Comparison of ENCODE assay signal across 8 cellular contexts in the genomic region with DNA sequence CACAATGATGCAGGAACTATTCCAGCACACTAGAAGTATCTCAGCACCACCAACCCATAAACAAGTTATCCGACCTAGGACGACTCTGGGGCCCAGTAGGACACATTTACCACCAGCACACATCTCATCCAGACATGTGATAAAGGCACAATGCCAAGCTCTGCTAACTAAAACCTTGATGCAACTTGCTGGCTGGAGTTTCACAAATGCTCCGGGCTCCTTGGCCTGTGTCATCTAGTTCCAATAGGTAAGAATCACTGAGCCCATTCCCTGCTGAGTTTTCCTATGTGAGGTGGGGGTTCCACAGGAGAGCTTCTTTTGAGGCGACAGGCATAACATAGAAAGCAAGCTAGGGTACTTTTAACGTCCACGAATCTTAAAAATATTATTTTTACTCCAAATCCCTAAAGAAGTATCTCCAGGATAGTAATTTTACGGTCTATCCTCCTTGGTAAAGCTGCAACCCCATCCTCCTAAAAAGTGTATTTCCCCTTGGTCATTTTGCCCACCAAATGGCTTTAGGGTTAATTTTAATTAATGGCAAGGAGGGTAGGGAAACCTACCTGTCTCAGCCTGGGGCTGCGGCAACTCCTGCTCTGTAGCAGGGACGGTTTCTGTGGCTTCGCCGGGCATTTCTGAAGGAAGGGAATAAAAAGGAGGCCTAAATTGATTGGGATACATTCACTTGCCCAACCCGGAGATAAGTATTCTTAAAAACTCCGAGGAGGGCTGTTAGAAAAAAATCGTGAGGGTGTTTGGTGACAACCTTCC. TPM values are rescaled to one million over a fixed set of nuclear protein-coding genes. Genes with fewer than 3 reads are reported as not detected.
DNase-seq lines count a peak whose midpoint lies in the region; ATAC-seq and TF ChIP-seq lines count a peak whose summit lies in the region.

No MANE protein-coding gene starts in this region.

- peak overlapping the region; percentile 98 for H3K9ac ChIP-seq in Karpas-422 (ENCODE audit: low read length)

- DNase-seq in CD8-positive, alpha-beta T cell: peak in 2 of 7 experiments; percentile 8 to 21
- DNase-seq in Karpas-422 (no peak), left cardiac atrium (peak; percentile 53), pons (ENCODE audit: low spot score) (peak; percentile 75), KBM-7 (no peak), NCI-H510A treated with DMSO at 0.1 percent for 48 hours (lab: John Stamatoyannopoulos, UW) (no peak)
- DNase-seq in activated naive CD8-positive, alpha-beta T cell treated with anti-CD3 and anti-CD28 coated beads, Interleukin-2, amount 50 U/mL, for 24 hours: no peak

- peak overlapping the region; percentile 88 for H3K4me3 ChIP-seq in CD8-positive, alpha-beta T cell (ENCODE audit: low read depth, low read length)
- peak overlapping the region; percentile 93 for H3K4me3 ChIP-seq in Karpas-422 (ENCODE audit: low read length)

- no peaks in the 10 kb centered on the region for H3K27me3 ChIP-seq in CD8-positive, alpha-beta T cell (ENCODE audit: insufficient read depth, low read length)
- no peaks in the 10 kb centered on the region for H3K27me3 ChIP-seq in Karpas-422 (ENCODE audit: low read length)

- peaks cover 55% of the 10 kb centered on the region for H3K4me1 ChIP-seq in CD8-positive, alpha-beta T cell (ENCODE audit: insufficient read depth, low read length)
- peaks cover 59% of the 10 kb centered on the region for H3K4me1 ChIP-seq in Karpas-422 (ENCODE audit: low read length)

- no peaks in the 10 kb centered on the region for H3K27me3 Mint-ChIP-seq in CD8-positive, alpha-beta T cell (ENCODE audit: low read depth)
- no peaks in the 10 kb centered on the region for H3K27me3 Mint-ChIP-seq in activated naive CD8-positive, alpha-beta T cell treated with anti-CD3 and anti-CD28 coated beads, Interleukin-2, amount 50 U/mL, for 24 hours

- H3K27ac ChIP-seq in CD8-positive, alpha-beta T cell (ENCODE audit: low read depth, low read length): peak overlapping the region; percentile 75
- peak overlapping the region; percentile 95 for H3K27ac ChIP-seq in Karpas-422 (ENCODE audit: low read length)

- peak overlapping the region; percentile 96 for H3K27ac Mint-ChIP-seq in CD8-positive, alpha-beta T cell
- H3K27ac Mint-ChIP-seq in activated naive CD8-positive, alpha-beta T cell treated with anti-CD3 and anti-CD28 coated beads, Interleukin-2, amount 50 U/mL, for 24 hours: peak overlapping the region; percentile 99

- CTCF ChIA-PET in CD8-positive, alpha-beta T cell (lab: Charles Lee): interaction anchor here (0.9 kb wide), 1 partner anchor 89 kb away, joined by 3 read pairs; no protein-coding TSS in a partner anchor

- H3K9me3 Mint-ChIP-seq in CD8-positive, alpha-beta T cell: no peaks in the 10 kb centered on the region
- no peaks in the 10 kb centered on the region for H3K9me3 Mint-ChIP-seq in activated naive CD8-positive, alpha-beta T cell treated with anti-CD3 and anti-CD28 coated beads, Interleukin-2, amount 50 U/mL, for 24 hours

- peaks cover 27% of the 10 kb centered on the region for H3K36me3 ChIP-seq in CD8-positive, alpha-beta T cell (ENCODE audit: insufficient read depth, low read length)
- H3K36me3 ChIP-seq in Karpas-422 (ENCODE audit: insufficient read depth, low read length): peaks cover 56% of the 10 kb centered on the region

- in situ Hi-C loops in KBM-7 (cut with MboI; ENCODE audit: low pct_unique_long_range_greater_than_20kb, low sequenced_read_pairs): no loop called here

- H3K9me2 ChIP-seq in Karpas-422 (replicated peaks; ENCODE audit: insufficient read depth, low read length): no peaks in the 10 kb centered on the region

- peak overlapping the region; percentile 77 for H3K4me2 ChIP-seq in Karpas-422 (ENCODE audit: low read depth, low read length, poor library complexity, severe bottlenecking)

- no peak for ATAC-seq in CD8-positive, alpha-beta T cell
- no peak for ATAC-seq in activated naive CD8-positive, alpha-beta T cell treated with anti-CD3 and anti-CD28 coated beads, Interleukin-2, amount 50 U/mL, for 24 hours
- ATAC-seq in left cardiac atrium: peak; percentile 20 to 29
- ATAC-seq in GM21528 (IDR thresholded peaks at IDR 0.05; ENCODE audit: low FRiP score, unreplicated experiment): no peak

- H3K9me3 ChIP-seq in CD8-positive, alpha-beta T cell (ENCODE audit: low read length): no peaks in the 10 kb centered on the region
- H3K9me3 ChIP-seq in Karpas-422 (ENCODE audit: low read length): no peaks in the 10 kb centered on the region

- peak overlapping the region; percentile 99 for H3K4me3 Mint-ChIP-seq in CD8-positive, alpha-beta T cell
- peak overlapping the region; percentile 98 for H3K4me3 Mint-ChIP-seq in activated naive CD8-positive, alpha-beta T cell treated with anti-CD3 and anti-CD28 coated beads, Interleukin-2, amount 50 U/mL, for 24 hours

- peaks cover 60% of the 10 kb centered on the region for H3K79me2 ChIP-seq in Karpas-422 (ENCODE audit: low read length)

- POLR2A ChIA-PET in CD8-positive, alpha-beta T cell (lab: Charles Lee): interaction anchor here (0.6 to 2.0 kb wide), 3 partner anchors 35 to 379 kb away, joined by 3 to 45 read pairs (median 11); a partner anchor contains a TSS

- peaks cover 67% of the 10 kb centered on the region for H3K36me3 Mint-ChIP-seq in CD8-positive, alpha-beta T cell
- H3K36me3 Mint-ChIP-seq in activated naive CD8-positive, alpha-beta T cell treated with anti-CD3 and anti-CD28 coated beads, Interleukin-2, amount 50 U/mL, for 24 hours (ENCODE audit: low read depth): peaks cover 73% of the 10 kb centered on the region

- H3K4me1 Mint-ChIP-seq in CD8-positive, alpha-beta T cell (ENCODE audit: low read depth): peaks cover 62% of the 10 kb centered on the region
- H3K4me1 Mint-ChIP-seq in activated naive CD8-positive, alpha-beta T cell treated with anti-CD3 and anti-CD28 coated beads, Interleukin-2, amount 50 U/mL, for 24 hours: peaks cover 58% of the 10 kb centered on the region

- H4K20me1 ChIP-seq in Karpas-422 (ENCODE audit: insufficient read depth, low read depth, low read length): peaks cover 56% of the 10 kb centered on the region

- no peak overlapping the region for H2AFZ ChIP-seq in Karpas-422 (ENCODE audit: low read length)

- TF ChIP-seq CTCF in CD8-positive, alpha-beta T cell (IDR thresholded peaks at IDR 0.05): no peak

- intact Hi-C loops in CD8-positive, alpha-beta T cell (cut with DNase I, micrococcal nuclease): loop anchor here (2.0 to 10.0 kb wide), 3 partner anchors 87 to 982 kb away; a partner anchor contains a TSS
- intact Hi-C loops in left cardiac atrium (cut with DNase I): loop anchor here in 1 of 2 donors (2.0 to 10.0 kb wide), 2 partner anchors 37 to 79 kb away; a partner anchor contains a TSS

RNA-seq across cellular contexts. Expression of a gene that starts 1.0 kb away (rescaled TPM):
- total RNA-seq in CD8-positive, alpha-beta T cell: 1,000 to 10,000 TPM; 1,373 to 1,407 TPM
- total RNA-seq in Karpas-422 (2014; rRNA removed; shearing (Covaris generic); ENCODE audit: low replicate concordance): 1,908 and 2,309 TPM in 2 replicates
- 100 to 1,000 TPM; 516 to 593 TPM for total RNA-seq in left cardiac atrium

RNA-seq across cellular contexts. Expression of a gene that starts 28.0 kb away (rescaled TPM):
- 1 to 10 TPM; 5.0 to 5.8 TPM for total RNA-seq in CD8-positive, alpha-beta T cell
- total RNA-seq in Karpas-422 (2014; rRNA removed; shearing (Covaris generic); ENCODE audit: low replicate concordance): 10.3 and 26.3 TPM in 2 replicates
- 1 to 10 TPM; 2.7 to 5.6 TPM for total RNA-seq in left cardiac atrium

RNA-seq across cellular contexts. Expression of a gene that starts 36.0 kb away (rescaled TPM):
- total RNA-seq in CD8-positive, alpha-beta T cell: 100 to 1,000 TPM; 148 to 154 TPM
- 49.4 and 126 TPM in 2 replicates for total RNA-seq in Karpas-422 (2014; rRNA removed; shearing (Covaris generic); ENCODE audit: low replicate concordance)
- 100 to 1,000 TPM; 126 to 138 TPM for total RNA-seq in left cardiac atrium

RNA-seq across cellular contexts. Expression of a gene that starts 39.0 kb away (rescaled TPM):
- total RNA-seq in CD8-positive, alpha-beta T cell: under 1 TPM in 1 of 2 experiments, not detected in 1; 0.31 TPM
- 6.4 and 28.5 TPM in 2 replicates for total RNA-seq in Karpas-422 (2014; rRNA removed; shearing (Covaris generic); ENCODE audit: low replicate concordance)
- total RNA-seq in left cardiac atrium: 1 to 10 TPM in 1 of 2 donors, under 1 TPM in 1; 0.84 to 1.4 TPM

Comparison
In these comparisons a context has a peak if more than half of its experiments do, and no peak if none do; other contexts are left out.
1. ATAC-seq: peak in left cardiac atrium (2 of 2); none in CD8-positive, alpha-beta T cell (single experiment), activated naive CD8-positive, alpha-beta T cell treated with anti-CD3 and anti-CD28 coated beads, Interleukin-2, amount 50 U/mL, for 24 hours (single experiment) and GM21528 (single experiment).
2. DNase-seq: peak in left cardiac atrium (single experiment) and pons (single experiment); none in Karpas-422 (single experiment), activated naive CD8-positive, alpha-beta T cell treated with anti-CD3 and anti-CD28 coated beads, Interleukin-2, amount 50 U/mL, for 24 hours (single experiment), KBM-7 (single experiment) and NCI-H510A treated with DMSO at 0.1 percent for 48 hours (single experiment).